1 cellular context compared by ENCODE assay signal in the genomic region with DNA sequence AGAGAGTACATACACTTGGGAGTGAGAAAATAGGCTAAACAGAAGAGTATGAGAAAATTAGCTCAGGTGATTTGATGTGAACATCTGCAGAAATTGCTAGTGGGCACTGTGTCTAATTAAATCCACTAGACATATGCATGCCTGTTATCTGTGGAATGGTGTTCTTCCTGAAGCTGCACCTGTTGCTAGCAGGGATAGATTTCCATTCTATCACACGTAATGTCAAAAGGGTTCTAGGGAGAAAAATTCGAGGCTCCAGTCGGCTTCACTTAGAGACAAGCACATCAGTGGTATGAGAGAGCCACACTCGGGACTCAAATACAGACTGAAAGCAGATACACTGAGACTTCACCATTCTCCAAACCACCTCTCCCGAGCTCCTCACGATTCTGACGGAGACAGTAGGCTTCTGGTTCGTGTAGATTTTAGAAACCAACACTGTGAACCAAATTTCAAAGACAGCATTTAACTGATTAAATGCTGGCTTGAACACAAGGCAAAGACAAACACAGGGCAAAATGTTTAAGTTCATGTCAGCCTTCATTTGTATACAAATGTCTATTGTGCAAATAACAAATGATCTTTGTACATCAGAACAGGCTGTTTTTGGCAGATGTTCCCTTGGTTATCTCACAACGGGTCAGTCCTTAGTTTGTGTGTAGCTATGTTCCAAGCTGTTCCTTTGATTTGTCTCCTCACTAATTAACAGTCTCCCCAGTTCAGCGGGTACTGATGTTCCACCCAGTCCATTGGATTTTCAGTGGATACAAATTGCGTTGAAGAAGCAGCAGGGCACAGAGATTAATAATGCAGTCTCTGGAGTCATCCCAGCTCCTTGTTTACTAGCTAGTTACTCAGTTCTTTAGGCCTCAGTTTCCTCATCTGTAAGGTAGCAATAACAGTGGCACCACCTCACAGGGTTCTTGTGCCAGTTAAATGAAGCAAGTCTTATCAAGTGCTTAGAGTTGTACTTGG.
TF ChIP-seq lines count a peak whose summit lies in the region.

No MANE protein-coding gene starts in this region.

TF ChIP-seq in HepG2, 621 proteins besides CTCF, POLR2A, EP300 and RAD21 (continued from another document and continues in another):
- TF ChIP-seq, protein P1, sequence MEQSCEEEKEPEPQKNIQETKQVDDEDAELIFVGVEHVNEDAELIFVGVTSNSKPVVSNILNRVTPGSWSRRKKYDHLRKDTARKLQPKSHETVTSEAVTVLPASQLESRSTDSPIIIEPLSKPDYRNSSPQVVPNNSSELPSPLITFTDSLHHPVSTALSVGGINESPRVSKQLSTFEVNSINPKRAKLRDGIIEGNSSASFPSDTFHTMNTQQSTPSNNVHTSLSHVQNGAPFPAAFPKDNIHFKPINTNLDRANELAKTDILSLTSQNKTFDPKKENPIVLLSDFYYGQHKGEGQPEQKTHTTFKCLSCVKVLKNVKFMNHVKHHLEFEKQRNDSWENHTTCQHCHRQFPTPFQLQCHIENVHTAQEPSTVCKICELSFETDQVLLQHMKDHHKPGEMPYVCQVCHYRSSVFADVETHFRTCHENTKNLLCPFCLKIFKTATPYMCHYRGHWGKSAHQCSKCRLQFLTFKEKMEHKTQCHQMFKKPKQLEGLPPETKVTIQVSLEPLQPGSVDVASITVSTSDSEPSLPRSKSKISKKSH (CRISPR knock-in tag; IDR thresholded peaks at IDR 0.05; ENCODE audit: borderline replicate concordance): no peak
- TF ChIP-seq, protein P2, sequence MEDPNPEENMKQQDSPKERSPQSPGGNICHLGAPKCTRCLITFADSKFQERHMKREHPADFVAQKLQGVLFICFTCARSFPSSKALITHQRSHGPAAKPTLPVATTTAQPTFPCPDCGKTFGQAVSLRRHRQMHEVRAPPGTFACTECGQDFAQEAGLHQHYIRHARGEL (CRISPR knock-in tag; IDR thresholded peaks at IDR 0.05): no peak
- TF ChIP-seq, protein P3, sequence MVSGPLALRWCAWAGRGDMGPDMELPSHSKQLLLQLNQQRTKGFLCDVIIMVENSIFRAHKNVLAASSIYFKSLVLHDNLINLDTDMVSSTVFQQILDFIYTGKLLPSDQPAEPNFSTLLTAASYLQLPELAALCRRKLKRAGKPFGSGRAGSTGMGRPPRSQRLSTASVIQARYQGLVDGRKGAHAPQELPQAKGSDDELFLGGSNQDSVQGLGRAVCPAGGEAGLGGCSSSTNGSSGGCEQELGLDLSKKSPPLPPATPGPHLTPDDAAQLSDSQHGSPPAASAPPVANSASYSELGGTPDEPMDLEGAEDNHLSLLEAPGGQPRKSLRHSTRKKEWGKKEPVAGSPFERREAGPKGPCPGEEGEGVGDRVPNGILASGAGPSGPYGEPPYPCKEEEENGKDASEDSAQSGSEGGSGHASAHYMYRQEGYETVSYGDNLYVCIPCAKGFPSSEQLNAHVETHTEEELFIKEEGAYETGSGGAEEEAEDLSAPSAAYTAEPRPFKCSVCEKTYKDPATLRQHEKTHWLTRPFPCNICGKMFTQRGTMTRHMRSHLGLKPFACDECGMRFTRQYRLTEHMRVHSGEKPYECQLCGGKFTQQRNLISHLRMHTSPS (CRISPR knock-in tag; IDR thresholded peaks at IDR 0.05; ENCODE audit: low read depth): no peak
- TF ChIP-seq, protein P4, sequence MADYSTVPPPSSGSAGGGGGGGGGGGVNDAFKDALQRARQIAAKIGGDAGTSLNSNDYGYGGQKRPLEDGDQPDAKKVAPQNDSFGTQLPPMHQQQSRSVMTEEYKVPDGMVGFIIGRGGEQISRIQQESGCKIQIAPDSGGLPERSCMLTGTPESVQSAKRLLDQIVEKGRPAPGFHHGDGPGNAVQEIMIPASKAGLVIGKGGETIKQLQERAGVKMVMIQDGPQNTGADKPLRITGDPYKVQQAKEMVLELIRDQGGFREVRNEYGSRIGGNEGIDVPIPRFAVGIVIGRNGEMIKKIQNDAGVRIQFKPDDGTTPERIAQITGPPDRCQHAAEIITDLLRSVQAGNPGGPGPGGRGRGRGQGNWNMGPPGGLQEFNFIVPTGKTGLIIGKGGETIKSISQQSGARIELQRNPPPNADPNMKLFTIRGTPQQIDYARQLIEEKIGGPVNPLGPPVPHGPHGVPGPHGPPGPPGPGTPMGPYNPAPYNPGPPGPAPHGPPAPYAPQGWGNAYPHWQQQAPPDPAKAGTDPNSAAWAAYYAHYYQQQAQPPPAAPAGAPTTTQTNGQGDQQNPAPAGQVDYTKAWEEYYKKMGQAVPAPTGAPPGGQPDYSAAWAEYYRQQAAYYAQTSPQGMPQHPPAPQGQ (CRISPR knock-in tag; IDR thresholded peaks at IDR 0.05; ENCODE audit: borderline replicate concordance): no peak
- TF ChIP-seq SALL1 (CRISPR knock-in tag; IDR thresholded peaks at IDR 0.05) (peak; percentile 33; the same call in 1 of the 2 replicates), MYNN (CRISPR knock-in tag; IDR thresholded peaks at IDR 0.05; ENCODE audit: low read depth) (no peak), ZNF496 (CRISPR knock-in tag; IDR thresholded peaks at IDR 0.05; ENCODE audit: insufficient replicate concordance) (no peak), ZNF615 (CRISPR knock-in tag; IDR thresholded peaks at IDR 0.05; ENCODE audit: borderline replicate concordance) (no peak), TCF7 (IDR thresholded peaks at IDR 0.05; ENCODE audit: low read depth) (peak; percentile 64), ZSCAN12 (CRISPR knock-in tag; IDR thresholded peaks at IDR 0.05) (no peak), KLF9 (CRISPR knock-in tag; IDR thresholded peaks at IDR 0.05; ENCODE audit: low read depth) (no peak), GTF3A (CRISPR knock-in tag; conservative IDR thresholded peaks at IDR 0.05) (no peak), TGIF2 (CRISPR knock-in tag; IDR thresholded peaks at IDR 0.05) (0 out of 2 replicates have a peak, but pooled peaks have one; percentile 75), NPAS2 (CRISPR knock-in tag; IDR thresholded peaks at IDR 0.05; ENCODE audit: borderline replicate concordance) (no peak), NKX3-1 (CRISPR knock-in tag; IDR thresholded peaks at IDR 0.05) (peak; percentile 62; the same call in 1 of the 2 replicates), ZNF329 (CRISPR knock-in tag; IDR thresholded peaks at IDR 0.05; ENCODE audit: low read depth) (no peak), ZFP41 (CRISPR knock-in tag; IDR thresholded peaks at IDR 0.05; ENCODE audit: borderline replicate concordance) (no peak), ZNF552 (CRISPR knock-in tag; IDR thresholded peaks at IDR 0.05; ENCODE audit: borderline replicate concordance) (no peak), FOXM1 (CRISPR knock-in tag; IDR thresholded peaks at IDR 0.05) (no peak), NFKB2 (CRISPR knock-in tag; IDR thresholded peaks at IDR 0.05; ENCODE audit: borderline replicate concordance) (no peak), ZNF629 (CRISPR knock-in tag; conservative IDR thresholded peaks at IDR 0.05) (no peak; the same call in 1 of the 2 replicates), NR2F2 (IDR thresholded peaks at IDR 0.05; ENCODE audit: borderline replicate concordance, low read depth) (peak; percentile 83; the same call in 1 of the 2 replicates), PRPF4 (IDR thresholded peaks at IDR 0.05; ENCODE audit: low read depth, low read length, poor library complexity, severe bottlenecking) (no peak), KDM1A (CRISPR knock-in tag; IDR thresholded peaks at IDR 0.05) (no peak)
- TF ChIP-seq, protein P5, sequence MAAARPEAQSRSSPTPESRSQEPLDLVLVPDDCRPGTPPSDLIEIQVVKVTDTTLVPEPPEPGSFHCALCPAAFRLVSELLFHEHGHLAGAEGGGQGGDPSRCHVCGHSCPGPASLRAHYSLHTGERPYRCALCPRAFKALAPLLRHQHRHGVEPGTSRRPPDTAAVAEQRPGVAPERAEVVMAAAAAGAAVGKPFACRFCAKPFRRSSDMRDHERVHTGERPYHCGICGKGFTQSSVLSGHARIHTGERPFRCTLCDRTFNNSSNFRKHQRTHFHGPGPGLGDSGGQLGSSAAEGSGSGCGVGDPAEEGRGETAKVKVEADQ (CRISPR knock-in tag; IDR thresholded peaks at IDR 0.05; ENCODE audit: borderline replicate concordance): 0 out of 2 replicates have a peak, but pooled peaks have one; percentile 20
- TF ChIP-seq, protein P6, sequence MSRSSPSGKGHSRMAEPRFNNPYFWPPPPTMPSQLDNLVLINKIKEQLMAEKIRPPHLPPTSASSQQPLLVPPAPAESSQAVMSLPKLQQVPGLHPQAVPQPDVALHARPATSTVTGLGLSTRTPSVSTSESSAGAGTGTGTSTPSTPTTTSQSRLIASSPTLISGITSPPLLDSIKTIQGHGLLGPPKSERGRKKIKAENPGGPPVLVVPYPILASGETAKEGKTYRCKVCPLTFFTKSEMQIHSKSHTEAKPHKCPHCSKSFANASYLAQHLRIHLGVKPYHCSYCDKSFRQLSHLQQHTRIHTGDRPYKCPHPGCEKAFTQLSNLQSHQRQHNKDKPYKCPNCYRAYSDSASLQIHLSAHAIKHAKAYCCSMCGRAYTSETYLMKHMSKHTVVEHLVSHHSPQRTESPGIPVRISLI (CRISPR knock-in tag; IDR thresholded peaks at IDR 0.05; ENCODE audit: borderline replicate concordance): no peak
- TF ChIP-seq, protein P7, sequence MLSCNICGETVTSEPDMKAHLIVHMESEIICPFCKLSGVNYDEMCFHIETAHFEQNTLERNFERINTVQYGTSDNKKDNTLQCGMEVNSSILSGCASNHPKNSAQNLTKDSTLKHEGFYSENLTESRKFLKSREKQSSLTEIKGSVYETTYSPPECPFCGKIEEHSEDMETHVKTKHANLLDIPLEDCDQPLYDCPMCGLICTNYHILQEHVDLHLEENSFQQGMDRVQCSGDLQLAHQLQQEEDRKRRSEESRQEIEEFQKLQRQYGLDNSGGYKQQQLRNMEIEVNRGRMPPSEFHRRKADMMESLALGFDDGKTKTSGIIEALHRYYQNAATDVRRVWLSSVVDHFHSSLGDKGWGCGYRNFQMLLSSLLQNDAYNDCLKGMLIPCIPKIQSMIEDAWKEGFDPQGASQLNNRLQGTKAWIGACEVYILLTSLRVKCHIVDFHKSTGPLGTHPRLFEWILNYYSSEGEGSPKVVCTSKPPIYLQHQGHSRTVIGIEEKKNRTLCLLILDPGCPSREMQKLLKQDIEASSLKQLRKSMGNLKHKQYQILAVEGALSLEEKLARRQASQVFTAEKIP (CRISPR knock-in tag; IDR thresholded peaks at IDR 0.05; ENCODE audit: borderline replicate concordance): no peak
- TF ChIP-seq, protein P8, sequence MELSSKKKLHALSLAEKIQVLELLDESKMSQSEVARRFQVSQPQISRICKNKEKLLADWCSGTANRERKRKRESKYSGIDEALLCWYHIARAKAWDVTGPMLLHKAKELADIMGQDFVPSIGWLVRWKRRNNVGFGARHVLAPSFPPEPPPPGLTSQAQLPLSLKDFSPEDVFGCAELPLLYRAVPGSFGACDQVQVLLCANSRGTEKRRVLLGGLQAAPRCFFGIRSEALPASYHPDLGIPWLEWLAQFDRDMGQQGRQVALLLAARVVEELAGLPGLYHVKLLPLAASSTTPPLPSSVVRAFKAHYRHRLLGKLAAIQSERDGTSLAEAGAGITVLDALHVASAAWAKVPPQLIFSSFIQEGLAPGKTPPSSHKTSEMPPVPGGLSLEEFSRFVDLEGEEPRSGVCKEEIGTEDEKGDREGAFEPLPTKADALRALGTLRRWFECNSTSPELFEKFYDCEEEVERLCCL (CRISPR knock-in tag; IDR thresholded peaks at IDR 0.05; ENCODE audit: borderline replicate concordance): no peak
- TF ChIP-seq, protein P9, sequence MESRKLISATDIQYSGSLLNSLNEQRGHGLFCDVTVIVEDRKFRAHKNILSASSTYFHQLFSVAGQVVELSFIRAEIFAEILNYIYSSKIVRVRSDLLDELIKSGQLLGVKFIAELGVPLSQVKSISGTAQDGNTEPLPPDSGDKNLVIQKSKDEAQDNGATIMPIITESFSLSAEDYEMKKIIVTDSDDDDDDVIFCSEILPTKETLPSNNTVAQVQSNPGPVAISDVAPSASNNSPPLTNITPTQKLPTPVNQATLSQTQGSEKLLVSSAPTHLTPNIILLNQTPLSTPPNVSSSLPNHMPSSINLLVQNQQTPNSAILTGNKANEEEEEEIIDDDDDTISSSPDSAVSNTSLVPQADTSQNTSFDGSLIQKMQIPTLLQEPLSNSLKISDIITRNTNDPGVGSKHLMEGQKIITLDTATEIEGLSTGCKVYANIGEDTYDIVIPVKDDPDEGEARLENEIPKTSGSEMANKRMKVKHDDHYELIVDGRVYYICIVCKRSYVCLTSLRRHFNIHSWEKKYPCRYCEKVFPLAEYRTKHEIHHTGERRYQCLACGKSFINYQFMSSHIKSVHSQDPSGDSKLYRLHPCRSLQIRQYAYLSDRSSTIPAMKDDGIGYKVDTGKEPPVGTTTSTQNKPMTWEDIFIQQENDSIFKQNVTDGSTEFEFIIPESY (CRISPR knock-in tag; IDR thresholded peaks at IDR 0.05): no peak
- TF ChIP-seq, protein P10, sequence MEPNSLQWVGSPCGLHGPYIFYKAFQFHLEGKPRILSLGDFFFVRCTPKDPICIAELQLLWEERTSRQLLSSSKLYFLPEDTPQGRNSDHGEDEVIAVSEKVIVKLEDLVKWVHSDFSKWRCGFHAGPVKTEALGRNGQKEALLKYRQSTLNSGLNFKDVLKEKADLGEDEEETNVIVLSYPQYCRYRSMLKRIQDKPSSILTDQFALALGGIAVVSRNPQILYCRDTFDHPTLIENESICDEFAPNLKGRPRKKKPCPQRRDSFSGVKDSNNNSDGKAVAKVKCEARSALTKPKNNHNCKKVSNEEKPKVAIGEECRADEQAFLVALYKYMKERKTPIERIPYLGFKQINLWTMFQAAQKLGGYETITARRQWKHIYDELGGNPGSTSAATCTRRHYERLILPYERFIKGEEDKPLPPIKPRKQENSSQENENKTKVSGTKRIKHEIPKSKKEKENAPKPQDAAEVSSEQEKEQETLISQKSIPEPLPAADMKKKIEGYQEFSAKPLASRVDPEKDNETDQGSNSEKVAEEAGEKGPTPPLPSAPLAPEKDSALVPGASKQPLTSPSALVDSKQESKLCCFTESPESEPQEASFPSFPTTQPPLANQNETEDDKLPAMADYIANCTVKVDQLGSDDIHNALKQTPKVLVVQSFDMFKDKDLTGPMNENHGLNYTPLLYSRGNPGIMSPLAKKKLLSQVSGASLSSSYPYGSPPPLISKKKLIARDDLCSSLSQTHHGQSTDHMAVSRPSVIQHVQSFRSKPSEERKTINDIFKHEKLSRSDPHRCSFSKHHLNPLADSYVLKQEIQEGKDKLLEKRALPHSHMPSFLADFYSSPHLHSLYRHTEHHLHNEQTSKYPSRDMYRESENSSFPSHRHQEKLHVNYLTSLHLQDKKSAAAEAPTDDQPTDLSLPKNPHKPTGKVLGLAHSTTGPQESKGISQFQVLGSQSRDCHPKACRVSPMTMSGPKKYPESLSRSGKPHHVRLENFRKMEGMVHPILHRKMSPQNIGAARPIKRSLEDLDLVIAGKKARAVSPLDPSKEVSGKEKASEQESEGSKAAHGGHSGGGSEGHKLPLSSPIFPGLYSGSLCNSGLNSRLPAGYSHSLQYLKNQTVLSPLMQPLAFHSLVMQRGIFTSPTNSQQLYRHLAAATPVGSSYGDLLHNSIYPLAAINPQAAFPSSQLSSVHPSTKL (CRISPR knock-in tag; IDR thresholded peaks at IDR 0.05): peak; percentile 91
- TF ChIP-seq, protein P11, sequence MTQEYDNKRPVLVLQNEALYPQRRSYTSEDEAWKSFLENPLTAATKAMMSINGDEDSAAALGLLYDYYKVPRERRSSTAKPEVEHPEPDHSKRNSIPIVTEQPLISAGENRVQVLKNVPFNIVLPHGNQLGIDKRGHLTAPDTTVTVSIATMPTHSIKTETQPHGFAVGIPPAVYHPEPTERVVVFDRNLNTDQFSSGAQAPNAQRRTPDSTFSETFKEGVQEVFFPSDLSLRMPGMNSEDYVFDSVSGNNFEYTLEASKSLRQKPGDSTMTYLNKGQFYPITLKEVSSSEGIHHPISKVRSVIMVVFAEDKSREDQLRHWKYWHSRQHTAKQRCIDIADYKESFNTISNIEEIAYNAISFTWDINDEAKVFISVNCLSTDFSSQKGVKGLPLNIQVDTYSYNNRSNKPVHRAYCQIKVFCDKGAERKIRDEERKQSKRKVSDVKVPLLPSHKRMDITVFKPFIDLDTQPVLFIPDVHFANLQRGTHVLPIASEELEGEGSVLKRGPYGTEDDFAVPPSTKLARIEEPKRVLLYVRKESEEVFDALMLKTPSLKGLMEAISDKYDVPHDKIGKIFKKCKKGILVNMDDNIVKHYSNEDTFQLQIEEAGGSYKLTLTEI (CRISPR knock-in tag; conservative IDR thresholded peaks at IDR 0.05): no peak
